Comparison of ENCODE assay signal across 29 cellular contexts in the genomic region with DNA sequence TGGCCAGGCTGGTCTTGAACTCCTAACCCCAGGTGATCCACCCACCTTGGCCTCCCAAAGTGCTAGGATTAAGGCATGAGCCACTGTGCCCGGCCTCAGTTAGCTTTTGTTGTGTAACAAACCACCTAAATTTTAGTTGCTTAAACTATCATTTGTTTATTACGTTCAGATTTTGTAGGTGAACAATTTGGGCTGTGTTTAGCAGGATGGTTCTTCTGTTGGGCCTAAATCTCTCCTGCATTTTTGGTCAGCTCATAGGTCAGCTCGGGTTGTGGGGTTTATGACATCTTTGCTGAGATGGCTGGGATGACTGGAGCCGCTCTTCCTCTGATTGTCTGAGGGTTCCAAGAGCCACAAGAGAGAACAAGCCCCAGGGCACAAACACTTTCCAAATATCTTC.
"Had no signal": no experiment of that assay in that cellular context is flagged by ENCODE, and none has a peak within 500 bp of the region (broad histone marks: within the 10 kb centered on the region; RNA-seq: fewer than 3 reads in every experiment).

No MANE protein-coding gene starts in this region.

- ATAC-seq: effector memory CD8-positive, alpha-beta T cell; esophagus mucosa; foreskin keratinocyte; gastrocnemius medialis; gastroesophageal sphincter; heart left ventricle; heart right ventricle had no signal

- H3K36me3 ChIP-seq: colonic mucosa, esophagus muscularis mucosa, esophagus squamous epithelium, gastrocnemius medialis, gastroesophageal sphincter, heart left ventricle, heart right ventricle had no signal

- H3K4me1 ChIP-seq: colonic mucosa, esophagus muscularis mucosa, esophagus squamous epithelium, foreskin keratinocyte, gastrocnemius medialis, gastroesophageal sphincter had no signal

- DNase-seq: colonic mucosa; cortex of kidney; dermis blood vessel endothelial cell; dorsolateral prefrontal cortex; effector CD4-positive, alpha-beta T cell; effector CD8-positive, alpha-beta T cell; effector memory CD4-positive, alpha-beta T cell; effector memory CD8-positive, alpha-beta T cell; endodermal cell; erythroblast; esophagus squamous epithelium; foreskin fibroblast; foreskin keratinocyte; foreskin melanocyte; gastrocnemius medialis; glutamatergic neuron; head of caudate nucleus; heart left ventricle; heart right ventricle had no signal

- H3K9me3 ChIP-seq: colonic mucosa, esophagus squamous epithelium, gastrocnemius medialis had no signal

- H3K9me3 Mint-ChIP-seq: dendritic cell treated with granulocyte-macrophage colony-stimulating factor and Interleukin-4, amounts not matched to agents 40 ng/mL and 50 ng/mL, for 4 days; effector memory CD8-positive, alpha-beta T cell; endodermal cell had no signal

- H3K27ac ChIP-seq: colonic mucosa, coronary artery, dorsolateral prefrontal cortex, epithelial cell of prostate, esophagus muscularis mucosa, esophagus squamous epithelium, foreskin keratinocyte, gastrocnemius medialis, gastroesophageal sphincter, heart left ventricle, heart right ventricle had no signal

- H3K27ac Mint-ChIP-seq: dendritic cell treated with granulocyte-macrophage colony-stimulating factor and Interleukin-4, amounts not matched to agents 40 ng/mL and 50 ng/mL, for 4 days; effector memory CD8-positive, alpha-beta T cell; endodermal cell had no signal

- H3K27me3 ChIP-seq: colonic mucosa, foreskin keratinocyte had no signal

- H3K4me3 ChIP-seq: colonic mucosa, coronary artery, dorsolateral prefrontal cortex, esophagus muscularis mucosa, esophagus squamous epithelium, gastrocnemius medialis, gastroesophageal sphincter, heart left ventricle, heart right ventricle had no signal

- H3K4me3 Mint-ChIP-seq: dendritic cell treated with granulocyte-macrophage colony-stimulating factor and Interleukin-4, amounts not matched to agents 40 ng/mL and 50 ng/mL, for 4 days; effector memory CD8-positive, alpha-beta T cell; endodermal cell had no signal

- FAIRE-seq: colon, endometrium, endothelial cell of umbilical vein, frontal cortex had no signal
